Comparison of ENCODE assay signal across 8 cellular contexts in the genomic region with DNA sequence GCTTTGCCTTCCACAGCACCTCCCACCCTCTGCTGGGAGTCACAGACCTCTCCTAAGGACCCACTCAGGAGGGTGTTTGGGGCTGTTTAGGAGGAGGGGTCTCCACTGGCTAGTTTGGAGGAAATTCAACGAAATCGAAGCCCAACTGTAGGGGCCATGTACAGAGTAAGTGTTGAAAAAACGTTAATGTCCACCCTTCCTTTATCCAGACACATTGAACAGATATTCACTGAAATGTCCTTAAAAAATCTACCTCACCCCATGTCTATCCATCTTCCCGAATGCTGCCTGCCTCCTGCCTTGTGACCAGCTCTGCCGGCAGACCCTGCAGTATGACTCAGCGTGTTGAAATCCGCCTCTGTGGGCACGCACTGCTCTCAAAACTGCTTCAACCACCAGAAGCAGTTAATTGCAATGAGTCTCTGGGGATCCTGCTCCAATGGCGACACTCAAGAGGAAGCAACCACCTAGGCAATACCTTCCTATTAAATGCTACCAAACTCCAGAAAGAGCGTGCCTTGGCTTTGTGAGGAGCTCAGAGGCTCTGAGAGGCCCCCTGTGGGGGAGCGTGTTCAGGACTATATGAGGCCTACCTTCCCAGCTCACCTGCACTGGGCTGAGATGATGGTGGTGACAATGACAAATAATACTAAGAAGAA.
DNase-seq lines count a peak whose midpoint lies in the region; ATAC-seq lines count a peak whose summit lies in the region.

No MANE protein-coding gene starts in this region.

- H3K27ac ChIP-seq in BLaER1: peak overlapping the region; percentile 90

- H3K9me3 ChIP-seq in BLaER1: no peaks in the 10 kb centered on the region
- H3K9me3 ChIP-seq in neuron (ENCODE audit: low read length): no peaks in the 10 kb centered on the region
- H3K9me3 ChIP-seq in T-helper 17 cell (ENCODE audit: control insufficient read depth, low read length, poor library complexity, severe bottlenecking): no peaks in the 10 kb centered on the region

- DNase-seq in KBM-7 (peak; percentile 92), SK-N-DZ (ENCODE audit: low spot score) (peak; percentile 70), fibroblast of the conjunctiva (ENCODE audit: low read depth) (peak; percentile 83), T-helper 17 cell (no peak)
- DNase-seq in activated T-helper 2 cell treated with anti-CD3 and anti-CD28 coated beads, Interferon-gamma antibody, Interleukin-2, Interleukin-4, amounts not matched to agents 10 μg/mL and 5 μg/mL and 100 μg/mL, durations not matched to agents 14 hours and 24 hours and 36 hours (ENCODE audit: low spot score): no peak

- intact Hi-C loops in activated T-helper 2 cell treated with anti-CD3 and anti-CD28 coated beads, Interferon-gamma antibody, Interleukin-2, Interleukin-4, amounts not matched to agents 10 μg/mL and 5 μg/mL and 100 μg/mL, durations not matched to agents 14 hours and 24 hours and 36 hours (cut with micrococcal nuclease): no loop called here

- H3K36me3 ChIP-seq in BLaER1 (no peaks in the 10 kb centered on the region), neuron (ENCODE audit: insufficient read depth, low read length) (no peaks in the 10 kb centered on the region)

- no peak overlapping the region for H3K4me3 Mint-ChIP-seq in T-helper 17 cell
- no peak overlapping the region for H3K4me3 Mint-ChIP-seq in activated T-helper 2 cell treated with anti-CD3 and anti-CD28 coated beads, Interferon-gamma antibody, Interleukin-2, Interleukin-4, amounts not matched to agents 10 μg/mL and 5 μg/mL and 100 μg/mL, durations not matched to agents 14 hours and 24 hours and 36 hours (ENCODE audit: low read depth)

- in situ Hi-C loops in KBM-7 (cut with MboI; ENCODE audit: low pct_unique_long_range_greater_than_20kb, low sequenced_read_pairs): no loop called here

- H3K4me3 ChIP-seq in BLaER1 (peak overlapping the region; percentile 56), neuron (ENCODE audit: low read length) (no peak overlapping the region)

- H4K20me1 ChIP-seq in BLaER1: no peaks in the 10 kb centered on the region

- H3K27ac Mint-ChIP-seq in T-helper 17 cell: no peak overlapping the region
- no peak overlapping the region for H3K27ac Mint-ChIP-seq in activated T-helper 2 cell treated with anti-CD3 and anti-CD28 coated beads, Interferon-gamma antibody, Interleukin-2, Interleukin-4, amounts not matched to agents 10 μg/mL and 5 μg/mL and 100 μg/mL, durations not matched to agents 14 hours and 24 hours and 36 hours

- H3K9me3 Mint-ChIP-seq in activated T-helper 2 cell treated with anti-CD3 and anti-CD28 coated beads, Interferon-gamma antibody, Interleukin-2, Interleukin-4, amounts not matched to agents 10 μg/mL and 5 μg/mL and 100 μg/mL, durations not matched to agents 14 hours and 24 hours and 36 hours: no peaks in the 10 kb centered on the region

- H3K27me3 ChIP-seq in BLaER1: no peaks in the 10 kb centered on the region
- H3K27me3 ChIP-seq in neuron (ENCODE audit: insufficient read depth, low read length): no peaks in the 10 kb centered on the region

- H3K9ac ChIP-seq in BLaER1: peak overlapping the region; percentile 80

- ATAC-seq in GM19455 (IDR thresholded peaks at IDR 0.05; ENCODE audit: unreplicated experiment): no peak
- no peak for ATAC-seq in T-helper 17 cell

- H2AFZ ChIP-seq in neuron (ENCODE audit: low read depth, low read length): peak overlapping the region; percentile 7

- H3K36me3 Mint-ChIP-seq in T-helper 17 cell (ENCODE audit: low read depth): no peaks in the 10 kb centered on the region
- H3K36me3 Mint-ChIP-seq in activated T-helper 2 cell treated with anti-CD3 and anti-CD28 coated beads, Interferon-gamma antibody, Interleukin-2, Interleukin-4, amounts not matched to agents 10 μg/mL and 5 μg/mL and 100 μg/mL, durations not matched to agents 14 hours and 24 hours and 36 hours (ENCODE audit: low read depth): no peaks in the 10 kb centered on the region

- H3K27me3 Mint-ChIP-seq in T-helper 17 cell: no peaks in the 10 kb centered on the region
- no peaks in the 10 kb centered on the region for H3K27me3 Mint-ChIP-seq in activated T-helper 2 cell treated with anti-CD3 and anti-CD28 coated beads, Interferon-gamma antibody, Interleukin-2, Interleukin-4, amounts not matched to agents 10 μg/mL and 5 μg/mL and 100 μg/mL, durations not matched to agents 14 hours and 24 hours and 36 hours (ENCODE audit: low read depth)

- peak overlapping the region; percentile 95 for H3K4me2 ChIP-seq in BLaER1

- H3K4me1 Mint-ChIP-seq in T-helper 17 cell: peaks cover 6% of the 10 kb centered on the region
- H3K4me1 Mint-ChIP-seq in activated T-helper 2 cell treated with anti-CD3 and anti-CD28 coated beads, Interferon-gamma antibody, Interleukin-2, Interleukin-4, amounts not matched to agents 10 μg/mL and 5 μg/mL and 100 μg/mL, durations not matched to agents 14 hours and 24 hours and 36 hours (ENCODE audit: low read depth): peaks cover 4% of the 10 kb centered on the region

- H3K4me1 ChIP-seq in BLaER1: peaks cover 99% of the 10 kb centered on the region
- peaks cover 35% of the 10 kb centered on the region for H3K4me1 ChIP-seq in neuron (ENCODE audit: insufficient read depth, low read length)

Comparison
In these comparisons a context has a peak if more than half of its experiments do, and no peak if none do; other contexts are left out.
1. DNase-seq: peak in KBM-7 (single experiment), SK-N-DZ (single experiment) and fibroblast of the conjunctiva (single experiment); none in T-helper 17 cell (0 of 3) and activated T-helper 2 cell treated with anti-CD3 and anti-CD28 coated beads, Interferon-gamma antibody, Interleukin-2, Interleukin-4, amounts not matched to agents 10 μg/mL and 5 μg/mL and 100 μg/mL, durations not matched to agents 14 hours and 24 hours and 36 hours (single experiment).